In the genomic region with DNA sequence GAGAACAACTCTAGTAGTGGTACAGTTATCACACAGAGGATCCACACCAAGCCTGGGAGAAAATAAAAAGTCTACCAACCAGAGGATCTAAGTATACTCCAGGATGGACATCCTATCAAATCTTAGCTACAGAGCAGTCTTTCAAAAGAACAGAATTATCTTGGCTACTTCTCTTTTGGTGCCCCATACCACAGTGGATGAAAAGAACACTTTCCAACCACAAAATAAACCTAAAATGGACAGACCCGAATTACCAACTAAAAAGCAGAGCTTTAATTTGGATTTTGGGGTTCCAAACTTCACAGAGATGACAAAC, we compare ENCODE assay signal across 15 cellular contexts.
DNase-seq lines count a peak whose midpoint lies in the region; ATAC-seq and TF ChIP-seq lines count a peak whose summit lies in the region.
"Had no signal": no experiment of that assay in that cellular context is flagged by ENCODE, and none has a peak within 500 bp of the region (broad histone marks: within the 10 kb centered on the region; RNA-seq: fewer than 3 reads in every experiment).

No MANE protein-coding gene starts in this region.

- H3K4me1 Mint-ChIP-seq in CD4-positive, alpha-beta memory T cell, result peaks cover 0 to 10% (median 6%) of the 10 kb centered on the region in 4 donors
- peaks cover 27% of the 10 kb centered on the region for H3K4me1 Mint-ChIP-seq in activated T-helper 17 cell treated with anti-CD3 and anti-CD28 coated beads, Interleukin-2, amount 50 U/mL, for 72 hours
- H3K4me1 Mint-ChIP-seq in progenitor cell of endocrine pancreas (ENCODE audit: low read depth), result peaks cover 2% of the 10 kb centered on the region

- H3K27me3 ChIP-seq in CD4-positive, alpha-beta memory T cell (ENCODE audit: insufficient read depth, low read length), result no peaks in the 10 kb centered on the region
- no peaks in the 10 kb centered on the region for H3K27me3 ChIP-seq in KMS-11 (ENCODE audit: insufficient read depth, low read depth)
- H3K27me3 ChIP-seq: testis had no signal

- peaks cover 0 to 7% of the 10 kb centered on the region in 2 donors for H3K36me3 Mint-ChIP-seq in CD4-positive, alpha-beta memory T cell
- H3K36me3 Mint-ChIP-seq in activated T-helper 17 cell treated with anti-CD3 and anti-CD28 coated beads, Interleukin-2, amount 50 U/mL, for 72 hours (ENCODE audit: low read depth), result no peaks in the 10 kb centered on the region
- peaks cover 2% of the 10 kb centered on the region for H3K36me3 Mint-ChIP-seq in progenitor cell of endocrine pancreas (ENCODE audit: insufficient read depth)
- H3K36me3 Mint-ChIP-seq: memory B cell had no signal

- POLR2A ChIA-PET in CD4-positive, alpha-beta memory T cell (lab: Charles Lee; ENCODE audit: partially characterized antibody), result interaction anchor here (0.6 kb wide), 1 partner anchor 1611 kb away, joined by 3 read pairs; no protein-coding TSS in a partner anchor

- no peak overlapping the region for H3K4me3 ChIP-seq in CD4-positive, alpha-beta memory T cell (ENCODE audit: low read length in 2 of 2)
- no peak overlapping the region for H3K4me3 ChIP-seq in KMS-11 (IDR thresholded peaks at IDR 0.05; ENCODE audit: insufficient read depth, low read depth, low read length)
- H3K4me3 ChIP-seq: psoas muscle, testis had no signal

- H3K27me3 Mint-ChIP-seq in CD4-positive, alpha-beta memory T cell, result no peaks in the 10 kb centered on the region
- no peaks in the 10 kb centered on the region for H3K27me3 Mint-ChIP-seq in activated T-helper 17 cell treated with anti-CD3 and anti-CD28 coated beads, Interleukin-2, amount 50 U/mL, for 72 hours
- no peaks in the 10 kb centered on the region for H3K27me3 Mint-ChIP-seq in progenitor cell of endocrine pancreas
- H3K27me3 Mint-ChIP-seq: memory B cell had no signal

- no peak overlapping the region for H2AFZ ChIP-seq in KMS-11 (ENCODE audit: low read depth)

- CTCF ChIA-PET in CD4-positive, alpha-beta memory T cell (lab: Charles Lee; ENCODE audit: partially characterized antibody), result interaction anchor here (1.1 to 3.1 kb wide), 9 partner anchors 9 to 521 kb away, joined by 3 to 55 read pairs (median 6); no protein-coding TSS in a partner anchor

- no peaks in the 10 kb centered on the region for H3K9me3 ChIP-seq in CD4-positive, alpha-beta memory T cell (ENCODE audit: control insufficient read depth in 1 of 2, low read length in 2 of 2)
- H3K9me3 ChIP-seq: psoas muscle, testis had no signal

- H3K79me2 ChIP-seq in KMS-11 (ENCODE audit: insufficient read depth, low read depth), result no peaks in the 10 kb centered on the region

- intact Hi-C loops in CD4-positive, alpha-beta memory T cell (cut with micrococcal nuclease), result no loop called here

- H3K27ac ChIP-seq in CD4-positive, alpha-beta memory T cell (ENCODE audit: low read depth, low read length), result no peak overlapping the region
- H3K27ac ChIP-seq in KMS-11, result no peak overlapping the region
- H3K27ac ChIP-seq: psoas muscle, testis had no signal

- no peaks in the 10 kb centered on the region for H3K9me3 Mint-ChIP-seq in CD4-positive, alpha-beta memory T cell
- H3K9me3 Mint-ChIP-seq in activated T-helper 17 cell treated with anti-CD3 and anti-CD28 coated beads, Interleukin-2, amount 50 U/mL, for 72 hours, result no peaks in the 10 kb centered on the region
- peaks cover 3% of the 10 kb centered on the region for H3K9me3 Mint-ChIP-seq in progenitor cell of endocrine pancreas (ENCODE audit: low read depth)
- H3K9me3 Mint-ChIP-seq: memory B cell had no signal

- H3K4me2 ChIP-seq in KMS-11, result peak overlapping the region; percentile 1; the same call in 1 of the 2 replicates

- H3K36me3 ChIP-seq in CD4-positive, alpha-beta memory T cell (ENCODE audit: insufficient read depth, low read length), result no peaks in the 10 kb centered on the region
- no peaks in the 10 kb centered on the region for H3K36me3 ChIP-seq in KMS-11 (ENCODE audit: insufficient read depth)

- TF ChIP-seq CTCF in KMS-11 (conservative IDR thresholded peaks at IDR 0.05; ENCODE audit: low read depth, low read length) (peak; percentile 61), progenitor cell of endocrine pancreas (IDR thresholded peaks at IDR 0.05; ENCODE audit: unreplicated experiment) (peak; percentile 2)

- H3K4me3 Mint-ChIP-seq in CD4-positive, alpha-beta memory T cell, result no peak overlapping the region
- no peak overlapping the region for H3K4me3 Mint-ChIP-seq in activated T-helper 17 cell treated with anti-CD3 and anti-CD28 coated beads, Interleukin-2, amount 50 U/mL, for 72 hours
- H3K4me3 Mint-ChIP-seq in progenitor cell of endocrine pancreas (ENCODE audit: low read depth), result no peak overlapping the region
- H3K4me3 Mint-ChIP-seq: memory B cell, WTC11 had no signal

- no peak overlapping the region for H3K9ac ChIP-seq in KMS-11

- ATAC-seq in activated T-helper 17 cell treated with anti-CD3 and anti-CD28 coated beads, Interleukin-2, amount 50 U/mL, for 72 hours (replicated peaks), result no peak
- ATAC-seq: left cardiac atrium, WTC11 had no signal

- H3K4me1 ChIP-seq in CD4-positive, alpha-beta memory T cell (ENCODE audit: insufficient read depth, low read length), result no peaks in the 10 kb centered on the region
- peaks cover 61% of the 10 kb centered on the region for H3K4me1 ChIP-seq in KMS-11 (ENCODE audit: low read depth, poor library complexity, severe bottlenecking)
- H3K4me1 ChIP-seq: psoas muscle, testis had no signal

- H4K20me1 ChIP-seq in KMS-11 (ENCODE audit: insufficient read depth), result no peaks in the 10 kb centered on the region

- H3K27ac Mint-ChIP-seq in CD4-positive, alpha-beta memory T cell, result peak overlapping the region in 4 of 7 donors; percentile 62 to 66 (median 64)
- H3K27ac Mint-ChIP-seq in activated T-helper 17 cell treated with anti-CD3 and anti-CD28 coated beads, Interleukin-2, amount 50 U/mL, for 72 hours, result peak overlapping the region; percentile 41
- no peak overlapping the region for H3K27ac Mint-ChIP-seq in progenitor cell of endocrine pancreas
- H3K27ac Mint-ChIP-seq: memory B cell had no signal

- no peak for DNase-seq in CD4-positive, alpha-beta memory T cell
- DNase-seq in progenitor cell of endocrine pancreas (ENCODE audit: low spot score, unreplicated experiment), result no peak
- no peak for DNase-seq in NCI-H524 treated with DMSO at 0.1 percent for 48 hours (lab: John Stamatoyannopoulos, UW)
- DNase-seq in AG08395 (ENCODE audit: low spot score), result no peak
- DNase-seq in activated effector memory CD4-positive, alpha-beta T cell treated with Interleukin-2 at 50 U/mL for 16 hours, result no peak
- DNase-seq: activated CD4-positive, alpha-beta T cell treated with anti-CD3 and anti-CD28 coated beads, Interleukin-2, amount 50 U/mL, for 4 hours; activated effector memory CD4-positive, alpha-beta T cell treated with anti-CD3 and anti-CD28 coated beads, Interleukin-2, amount 50 U/mL, for 16 hours; left cardiac atrium; psoas muscle; stimulated activated naive CD4-positive, alpha-beta T cell treated with Interleukin-2 at 50 U/mL for 16 hours; testis had no signal
